ENCODE assay signal across 1 cellular context in genomic region chr4:81042578-81043365, GRCh38.
TF ChIP-seq lines count a peak whose summit lies in the region.

No MANE protein-coding gene starts in this region.

TF ChIP-seq in H1, 55 proteins besides CTCF, POLR2A, EP300 and RAD21:
- TF ChIP-seq JUN (IDR thresholded peaks at IDR 0.05; ENCODE audit: low read depth, low read length) (no peak), CBX8 (IDR thresholded peaks at IDR 0.05; ENCODE audit: borderline replicate concordance, low read depth, low read length) (no peak), HDAC6 (IDR thresholded peaks at IDR 0.05; ENCODE audit: low read depth, low read length) (no peak), HDAC2 (IDR thresholded peaks at IDR 0.05; ENCODE audit: borderline replicate concordance in 1 of 2, low read depth in 2 of 2, low read length in 2 of 2) (no peak), SAP30 (IDR thresholded peaks at IDR 0.05; ENCODE audit: insufficient read depth, insufficient replicate concordance, low read length) (no peak), SUZ12 (IDR thresholded peaks at IDR 0.05; ENCODE audit: low read length) (no peak), E2F6 (IDR thresholded peaks at IDR 0.05) (no peak), TBP (IDR thresholded peaks at IDR 0.05; ENCODE audit: low read depth, low read length) (no peak), TEAD4 (IDR thresholded peaks at IDR 0.05; ENCODE audit: low read depth, low read length) (no peak), CREB1 (IDR thresholded peaks at IDR 0.05) (no peak), SRF (IDR thresholded peaks at IDR 0.05; ENCODE audit: low read depth, low read length) (no peak), BACH1 (IDR thresholded peaks at IDR 0.05; ENCODE audit: low read length) (no peak), PHF8 (conservative IDR thresholded peaks at IDR 0.05; ENCODE audit: low read depth, low read length) (no peak)
